8 cellular contexts compared by ENCODE assay signal in genomic region chr1:64505232-64505943, GRCh38. TPM values are rescaled to one million over a fixed set of nuclear protein-coding genes. Genes with fewer than 3 reads are reported as not detected.
DNase-seq lines count a peak whose midpoint lies in the region; ATAC-seq and TF ChIP-seq lines count a peak whose summit lies in the region.

No MANE protein-coding gene starts in this region.

- H3K27ac ChIP-seq in ACC112 (ENCODE audit: low read depth, low read length) (no peak overlapping the region), thyroid gland (peak overlapping the region; percentile 6 to 34 (median 28))

- no peaks in the 10 kb centered on the region for H3K9me3 Mint-ChIP-seq in nephron

- H3K27me3 ChIP-seq in ACC112 (ENCODE audit: insufficient read depth, low read length) (no peaks in the 10 kb centered on the region), MG63 (no peaks in the 10 kb centered on the region), thyroid gland (no peaks in the 10 kb centered on the region)

- TF ChIP-seq CTCF in epithelial cell of proximal tubule (conservative IDR thresholded peaks at IDR 0.05; ENCODE audit: low read depth, low read length) (no peak), nephron (IDR thresholded peaks at IDR 0.05; ENCODE audit: unreplicated experiment in 3 of 3) (no peak), thyroid gland (IDR thresholded peaks at IDR 0.05) (no peak)

- peaks cover 12% of the 10 kb centered on the region for H3K4me1 ChIP-seq in ACC112 (ENCODE audit: control insufficient read depth, insufficient read depth, low read length, unreplicated experiment)
- peaks cover 12 to 20% of the 10 kb centered on the region in 2 donors for H3K4me1 ChIP-seq in thyroid gland

- H3K4me1 Mint-ChIP-seq in nephron = peaks cover 78% of the 10 kb centered on the region

- intact Hi-C loops in thyroid gland (cut with DNase I) = no loop called here

- peak overlapping the region; percentile 90 to 94 (median 91) for H3K27ac Mint-ChIP-seq in nephron

- H3K4me3 ChIP-seq in ACC112 (ENCODE audit: low read depth, low read length) = peak overlapping the region; percentile 60
- 0 out of 2 replicates have a peak overlapping the region, but pooled peaks have one; percentile 13 for H3K4me3 ChIP-seq in MG63
- H3K4me3 ChIP-seq in epithelial cell of proximal tubule (ENCODE audit: low read depth, low read length) = peak overlapping the region; percentile 53
- peak overlapping the region in 2 of 3 donors; percentile 31 to 33 for H3K4me3 ChIP-seq in thyroid gland (replicated peaks in 1 of 3)

- 11 to 14% methylated on average over 11 to 14 of the region's 51 CpGs for WGBS in thyroid gland, 2 donors

- H3K79me2 ChIP-seq in ACC112 (ENCODE audit: control insufficient read depth, insufficient read depth, low read length, unreplicated experiment) = no peaks in the 10 kb centered on the region

- H2AFZ ChIP-seq in ACC112 (ENCODE audit: low read length, unreplicated experiment) = peak overlapping the region; percentile 41

- TF ChIP-seq POLR2A in thyroid gland (IDR thresholded peaks at IDR 0.05) = no peak

- ATAC-seq in GM19455 (IDR thresholded peaks at IDR 0.05; ENCODE audit: unreplicated experiment) = no peak

- no peaks in the 10 kb centered on the region for H3K36me3 Mint-ChIP-seq in nephron (ENCODE audit: low read depth)

- no peaks in the 10 kb centered on the region for H3K36me3 ChIP-seq in ACC112 (ENCODE audit: insufficient read depth, low read length)
- no peaks in the 10 kb centered on the region; the same call in 1 of the 2 replicates for H3K36me3 ChIP-seq in MG63
- H3K36me3 ChIP-seq in thyroid gland = no peaks in the 10 kb centered on the region

- peak overlapping the region; percentile 89 to 93 (median 90) for H3K4me3 Mint-ChIP-seq in nephron

- DNase-seq in MG63 (no peak), epithelial cell of proximal tubule (ENCODE audit: low read depth) (no peak), thyroid gland (peak; percentile 54 to 62), dermis blood vessel endothelial cell (no peak)
- peak in 2 of 3 experiments; percentile 3 to 12 for DNase-seq in activated CD8-positive, alpha-beta memory T cell treated with anti-CD3 and anti-CD28 coated beads for 48 hours (ENCODE audit: low read depth in 2 of 3, low spot score in 2 of 3)

- H3K27me3 Mint-ChIP-seq in nephron (ENCODE audit: low read depth) = no peaks in the 10 kb centered on the region

- H3K9me3 ChIP-seq in MG63 (no peaks in the 10 kb centered on the region; the same call in 1 of the 2 replicates), thyroid gland (no peaks in the 10 kb centered on the region)

RNA-seq across cellular contexts. Expression of gene CACHD1, which starts 35.5 kb away (rescaled TPM):
- total RNA-seq in MG63 (2014; rRNA removed; shearing (Covaris generic); ENCODE audit: low replicate concordance) = 2.6 and 5.7 TPM in 2 replicates
- 5.9 and 6.7 TPM in 2 replicates for total RNA-seq in epithelial cell of proximal tubule
- total RNA-seq in thyroid gland = 10 to 100 TPM; 12.9 to 25.1 (median 17.0) TPM
- 7.3 and 10.9 TPM in 2 replicates for total RNA-seq in dermis blood vessel endothelial cell

Comparison
In these comparisons a context has a peak if more than half of its experiments do, and no peak if none do; other contexts are left out.
1. DNase-seq: peak in activated CD8-positive, alpha-beta memory T cell treated with anti-CD3 and anti-CD28 coated beads for 48 hours (2 of 3) and thyroid gland (2 of 2); none in MG63 (single experiment), epithelial cell of proximal tubule (single experiment) and dermis blood vessel endothelial cell (single experiment).
2. Peak in every context shown above with its lines, with median percentiles within 50 percentile points of each other: H3K4me3 ChIP-seq.